In genomic region chr22:33896801-33897620, GRCh38 we compare ENCODE assay signal across 9 cellular contexts. TPM values are rescaled to one million over a fixed set of nuclear protein-coding genes. Genes with fewer than 3 reads are reported as not detected.
DNase-seq lines count a peak whose midpoint lies in the region; ATAC-seq, FAIRE-seq and TF ChIP-seq lines count a peak whose summit lies in the region.
"Had no signal": no experiment of that assay in that cellular context is flagged by ENCODE, and none has a peak within 500 bp of the region (broad histone marks: within the 10 kb centered on the region; RNA-seq: fewer than 3 reads in every experiment).

No MANE protein-coding gene starts in this region.

- DNase-seq in GM12891 (ENCODE audit: insufficient read length, low spot score) (no peak), H7 (peak; percentile 51), NT2/D1 (ENCODE audit: low read depth, low spot score) (peak; percentile 77), iPS-NIHi11 (ENCODE audit: low spot score) (peak; percentile 64), NCI-H1048 (lab: John Stamatoyannopoulos, UW) (no peak)
- no peak for DNase-seq in stimulated activated CD4-positive, alpha-beta T cell treated with anti-CD3 and anti-CD28 coated beads, Interleukin-4, amount 100 ng/mL, for 1 hour
- DNase-seq in effector CD4-positive, alpha-beta T cell = no peak
- DNase-seq: NCI-H446 treated with DMSO at 0.1 percent for 48 hours had no signal

- peaks cover 4% of the 10 kb centered on the region for H3K4me1 ChIP-seq in NT2/D1 (ENCODE audit: insufficient read depth, insufficient read length)

- H3K9ac ChIP-seq in NT2/D1 (ENCODE audit: insufficient read length, low read depth) = peak overlapping the region; percentile 51

- no peak overlapping the region for H3K4me3 ChIP-seq in H7 (ENCODE audit: insufficient read depth, low read depth, low read length)
- no peak overlapping the region for H3K4me3 ChIP-seq in NT2/D1 (ENCODE audit: insufficient read length, low read depth)

- no peak for FAIRE-seq in GM12891 (lab: Jason Lieb, UNC)

- no peak for TF ChIP-seq POLR2A in GM12891 (IDR thresholded peaks at IDR 0.05; ENCODE audit: low read depth, low read length)

- H3K36me3 ChIP-seq in H7 (replicated peaks; ENCODE audit: control insufficient read depth, insufficient read depth, low read length) = no peaks in the 10 kb centered on the region
- no peaks in the 10 kb centered on the region for H3K36me3 ChIP-seq in NT2/D1 (ENCODE audit: insufficient read depth, insufficient read length, low read length)

- H3K27me3 ChIP-seq in H7 (ENCODE audit: control insufficient read depth, insufficient read depth, low read length) = no peaks in the 10 kb centered on the region
- H3K27me3 ChIP-seq in NT2/D1 (ENCODE audit: insufficient read depth, insufficient read length) = no peaks in the 10 kb centered on the region

- H3K9me3 ChIP-seq in NT2/D1 (ENCODE audit: insufficient read depth, low read length) = peaks cover 11% of the 10 kb centered on the region; the same call in 1 of the 2 replicates

- ATAC-seq in HG02759 (IDR thresholded peaks at IDR 0.05; ENCODE audit: unreplicated experiment) = no peak

TF ChIP-seq in GM12891, 5 proteins besides CTCF, POLR2A, EP300 and RAD21:
- no peak; the same call in none of the 2 replicates for TF ChIP-seq SPI1 (IDR thresholded peaks at IDR 0.05; ENCODE audit: low read depth, low read length)
- TF ChIP-seq POLR2AphosphoS5 (IDR thresholded peaks at IDR 0.05; ENCODE audit: low read depth, low read length) = no peak; the same call in 1 of the 2 replicates
- TF ChIP-seq TAF1 (IDR thresholded peaks at IDR 0.05; ENCODE audit: low read depth, low read length) = 0 out of 2 replicates have a peak, but pooled peaks have one; percentile 31
- 0 out of 2 replicates have a peak, but pooled peaks have one; percentile 35 for TF ChIP-seq POU2F2 (IDR thresholded peaks at IDR 0.05; ENCODE audit: low read depth, low read length)
- no peak for TF ChIP-seq PAX5 (IDR thresholded peaks at IDR 0.05; ENCODE audit: insufficient read depth, low read length, severe bottlenecking)
TF ChIP-seq in GM12891: peak in this region for 2.

RNA-seq across cellular contexts. Expression of gene LARGE1, which starts 23.3 kb away (rescaled TPM):
- polyA plus RNA-seq in GM12891 (2012; ENCODE audit: low read depth, missing spikeins) = 10.1 TPM
- total RNA-seq in H7 (2014; rRNA removed; shearing (Covaris generic)) = 30.7 and 35.4 TPM in 2 replicates

Comparison
In these comparisons a context has a peak if more than half of its experiments do, and no peak if none do; other contexts are left out.
1. DNase-seq: peak in H7 (single experiment), NT2/D1 (single experiment) and iPS-NIHi11 (single experiment); none in GM12891 (single experiment), stimulated activated CD4-positive, alpha-beta T cell treated with anti-CD3 and anti-CD28 coated beads, Interleukin-4, amount 100 ng/mL, for 1 hour (single experiment), effector CD4-positive, alpha-beta T cell (single experiment) and NCI-H1048 (single experiment).